1 cellular context compared by ENCODE assay signal in the genomic region with DNA sequence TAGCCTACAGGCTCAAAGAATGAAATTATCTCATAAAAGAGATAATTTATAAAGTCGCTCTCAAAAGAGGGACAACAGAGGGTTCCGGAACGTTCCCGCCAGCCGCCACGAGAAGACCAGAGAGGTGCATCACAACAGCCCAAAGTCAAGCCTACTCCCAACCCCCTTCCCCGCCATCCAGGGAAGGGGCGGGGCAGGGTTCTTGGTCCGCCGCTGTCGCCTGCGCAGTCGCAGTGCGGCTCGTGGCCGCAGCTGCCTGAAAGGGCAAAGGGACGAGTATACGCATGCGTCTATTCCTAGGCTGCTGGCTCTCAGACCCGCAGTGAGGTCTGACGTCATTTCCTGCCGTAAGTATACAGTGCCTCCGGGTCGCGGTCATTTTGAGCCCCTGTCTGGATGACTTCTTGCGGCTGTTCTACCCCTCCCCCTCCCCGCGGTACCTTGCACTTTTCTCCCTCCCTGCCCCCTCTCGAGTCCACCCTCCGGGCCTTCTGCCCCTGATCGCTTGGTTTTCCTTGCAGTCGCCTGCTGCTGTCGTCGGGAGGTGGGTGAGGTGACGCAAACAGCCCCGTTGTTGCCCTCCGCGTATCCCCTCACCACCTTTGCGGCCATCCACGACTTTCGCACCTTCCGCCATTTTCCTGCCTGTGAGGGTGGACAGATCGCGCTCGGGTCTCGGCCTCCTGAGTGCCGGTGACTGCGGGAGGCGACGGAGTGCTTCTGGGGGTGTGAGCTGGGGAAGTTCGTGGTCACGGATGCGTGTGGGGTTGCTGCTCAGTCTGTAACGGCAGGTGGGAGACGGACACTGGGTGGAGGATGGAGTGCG.
TF ChIP-seq lines count a peak whose summit lies in the region.

A gene with protein sequence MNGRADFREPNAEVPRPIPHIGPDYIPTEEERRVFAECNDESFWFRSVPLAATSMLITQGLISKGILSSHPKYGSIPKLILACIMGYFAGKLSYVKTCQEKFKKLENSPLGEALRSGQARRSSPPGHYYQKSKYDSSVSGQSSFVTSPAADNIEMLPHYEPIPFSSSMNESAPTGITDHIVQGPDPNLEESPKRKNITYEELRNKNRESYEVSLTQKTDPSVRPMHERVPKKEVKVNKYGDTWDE (plus strand): TSS at position 383 of the 826 bp plus-strand sequence. CDS start 1,537 bp downstream, outside the sequence.

TF ChIP-seq in K562, 482 proteins besides CTCF, POLR2A, EP300 and RAD21 (continued from another document and continues in another):
- TF ChIP-seq, protein P1, sequence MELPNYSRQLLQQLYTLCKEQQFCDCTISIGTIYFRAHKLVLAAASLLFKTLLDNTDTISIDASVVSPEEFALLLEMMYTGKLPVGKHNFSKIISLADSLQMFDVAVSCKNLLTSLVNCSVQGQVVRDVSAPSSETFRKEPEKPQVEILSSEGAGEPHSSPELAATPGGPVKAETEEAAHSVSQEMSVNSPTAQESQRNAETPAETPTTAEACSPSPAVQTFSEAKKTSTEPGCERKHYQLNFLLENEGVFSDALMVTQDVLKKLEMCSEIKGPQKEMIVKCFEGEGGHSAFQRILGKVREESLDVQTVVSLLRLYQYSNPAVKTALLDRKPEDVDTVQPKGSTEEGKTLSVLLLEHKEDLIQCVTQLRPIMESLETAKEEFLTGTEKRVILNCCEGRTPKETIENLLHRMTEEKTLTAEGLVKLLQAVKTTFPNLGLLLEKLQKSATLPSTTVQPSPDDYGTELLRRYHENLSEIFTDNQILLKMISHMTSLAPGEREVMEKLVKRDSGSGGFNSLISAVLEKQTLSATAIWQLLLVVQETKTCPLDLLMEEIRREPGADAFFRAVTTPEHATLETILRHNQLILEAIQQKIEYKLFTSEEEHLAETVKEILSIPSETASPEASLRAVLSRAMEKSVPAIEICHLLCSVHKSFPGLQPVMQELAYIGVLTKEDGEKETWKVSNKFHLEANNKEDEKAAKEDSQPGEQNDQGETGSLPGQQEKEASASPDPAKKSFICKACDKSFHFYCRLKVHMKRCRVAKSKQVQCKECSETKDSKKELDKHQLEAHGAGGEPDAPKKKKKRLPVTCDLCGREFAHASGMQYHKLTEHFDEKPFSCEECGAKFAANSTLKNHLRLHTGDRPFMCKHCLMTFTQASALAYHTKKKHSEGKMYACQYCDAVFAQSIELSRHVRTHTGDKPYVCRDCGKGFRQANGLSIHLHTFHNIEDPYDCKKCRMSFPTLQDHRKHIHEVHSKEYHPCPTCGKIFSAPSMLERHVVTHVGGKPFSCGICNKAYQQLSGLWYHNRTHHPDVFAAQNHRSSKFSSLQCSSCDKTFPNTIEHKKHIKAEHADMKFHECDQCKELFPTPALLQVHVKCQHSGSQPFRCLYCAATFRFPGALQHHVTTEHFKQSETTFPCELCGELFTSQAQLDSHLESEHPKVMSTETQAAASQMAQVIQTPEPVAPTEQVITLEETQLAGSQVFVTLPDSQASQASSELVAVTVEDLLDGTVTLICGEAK (IDR thresholded peaks at IDR 0.05): peak; percentile 96
- TF ChIP-seq, protein P1 (CRISPR knock-in tag; IDR thresholded peaks at IDR 0.05): no peak
- TF ChIP-seq PHF21A (IDR thresholded peaks at IDR 0.05; ENCODE audit: borderline replicate concordance, low read depth) (peak; percentile 80; the same call in 1 of the 2 replicates), ZNF212 (CRISPR knock-in tag; IDR thresholded peaks at IDR 0.05) (no peak), THRAP3 (IDR thresholded peaks at IDR 0.05; ENCODE audit: borderline replicate concordance) (peak; percentile 61; the same call in 1 of the 2 replicates), RBM39 (optimal IDR thresholded peaks at IDR 0.05; ENCODE audit: low read depth, low read length) (peak; percentile 84), ZNF134 (CRISPR knock-in tag; conservative IDR thresholded peaks at IDR 0.05) (no peak), HLTF (IDR thresholded peaks at IDR 0.05) (peak; percentile 93), SMAD2 (IDR thresholded peaks at IDR 0.05; ENCODE audit: low read depth, low read length) (no peak), ETV5 (CRISPR knock-in tag; IDR thresholded peaks at IDR 0.05; ENCODE audit: low read depth) (no peak), HEY1 (CRISPR knock-in tag; IDR thresholded peaks at IDR 0.05; ENCODE audit: borderline replicate concordance) (no peak), ERF (CRISPR knock-in tag; IDR thresholded peaks at IDR 0.05) (peak; percentile 56; the same call in 1 of the 2 replicates), ATF4 (CRISPR knock-in tag; IDR thresholded peaks at IDR 0.05) (no peak; the same call in 1 of the 2 replicates), VEZF1 (CRISPR knock-in tag; IDR thresholded peaks at IDR 0.05) (peak; percentile 92), RFX5 (IDR thresholded peaks at IDR 0.05; ENCODE audit: low read depth, low read length) (no peak)
- TF ChIP-seq, protein P2, sequence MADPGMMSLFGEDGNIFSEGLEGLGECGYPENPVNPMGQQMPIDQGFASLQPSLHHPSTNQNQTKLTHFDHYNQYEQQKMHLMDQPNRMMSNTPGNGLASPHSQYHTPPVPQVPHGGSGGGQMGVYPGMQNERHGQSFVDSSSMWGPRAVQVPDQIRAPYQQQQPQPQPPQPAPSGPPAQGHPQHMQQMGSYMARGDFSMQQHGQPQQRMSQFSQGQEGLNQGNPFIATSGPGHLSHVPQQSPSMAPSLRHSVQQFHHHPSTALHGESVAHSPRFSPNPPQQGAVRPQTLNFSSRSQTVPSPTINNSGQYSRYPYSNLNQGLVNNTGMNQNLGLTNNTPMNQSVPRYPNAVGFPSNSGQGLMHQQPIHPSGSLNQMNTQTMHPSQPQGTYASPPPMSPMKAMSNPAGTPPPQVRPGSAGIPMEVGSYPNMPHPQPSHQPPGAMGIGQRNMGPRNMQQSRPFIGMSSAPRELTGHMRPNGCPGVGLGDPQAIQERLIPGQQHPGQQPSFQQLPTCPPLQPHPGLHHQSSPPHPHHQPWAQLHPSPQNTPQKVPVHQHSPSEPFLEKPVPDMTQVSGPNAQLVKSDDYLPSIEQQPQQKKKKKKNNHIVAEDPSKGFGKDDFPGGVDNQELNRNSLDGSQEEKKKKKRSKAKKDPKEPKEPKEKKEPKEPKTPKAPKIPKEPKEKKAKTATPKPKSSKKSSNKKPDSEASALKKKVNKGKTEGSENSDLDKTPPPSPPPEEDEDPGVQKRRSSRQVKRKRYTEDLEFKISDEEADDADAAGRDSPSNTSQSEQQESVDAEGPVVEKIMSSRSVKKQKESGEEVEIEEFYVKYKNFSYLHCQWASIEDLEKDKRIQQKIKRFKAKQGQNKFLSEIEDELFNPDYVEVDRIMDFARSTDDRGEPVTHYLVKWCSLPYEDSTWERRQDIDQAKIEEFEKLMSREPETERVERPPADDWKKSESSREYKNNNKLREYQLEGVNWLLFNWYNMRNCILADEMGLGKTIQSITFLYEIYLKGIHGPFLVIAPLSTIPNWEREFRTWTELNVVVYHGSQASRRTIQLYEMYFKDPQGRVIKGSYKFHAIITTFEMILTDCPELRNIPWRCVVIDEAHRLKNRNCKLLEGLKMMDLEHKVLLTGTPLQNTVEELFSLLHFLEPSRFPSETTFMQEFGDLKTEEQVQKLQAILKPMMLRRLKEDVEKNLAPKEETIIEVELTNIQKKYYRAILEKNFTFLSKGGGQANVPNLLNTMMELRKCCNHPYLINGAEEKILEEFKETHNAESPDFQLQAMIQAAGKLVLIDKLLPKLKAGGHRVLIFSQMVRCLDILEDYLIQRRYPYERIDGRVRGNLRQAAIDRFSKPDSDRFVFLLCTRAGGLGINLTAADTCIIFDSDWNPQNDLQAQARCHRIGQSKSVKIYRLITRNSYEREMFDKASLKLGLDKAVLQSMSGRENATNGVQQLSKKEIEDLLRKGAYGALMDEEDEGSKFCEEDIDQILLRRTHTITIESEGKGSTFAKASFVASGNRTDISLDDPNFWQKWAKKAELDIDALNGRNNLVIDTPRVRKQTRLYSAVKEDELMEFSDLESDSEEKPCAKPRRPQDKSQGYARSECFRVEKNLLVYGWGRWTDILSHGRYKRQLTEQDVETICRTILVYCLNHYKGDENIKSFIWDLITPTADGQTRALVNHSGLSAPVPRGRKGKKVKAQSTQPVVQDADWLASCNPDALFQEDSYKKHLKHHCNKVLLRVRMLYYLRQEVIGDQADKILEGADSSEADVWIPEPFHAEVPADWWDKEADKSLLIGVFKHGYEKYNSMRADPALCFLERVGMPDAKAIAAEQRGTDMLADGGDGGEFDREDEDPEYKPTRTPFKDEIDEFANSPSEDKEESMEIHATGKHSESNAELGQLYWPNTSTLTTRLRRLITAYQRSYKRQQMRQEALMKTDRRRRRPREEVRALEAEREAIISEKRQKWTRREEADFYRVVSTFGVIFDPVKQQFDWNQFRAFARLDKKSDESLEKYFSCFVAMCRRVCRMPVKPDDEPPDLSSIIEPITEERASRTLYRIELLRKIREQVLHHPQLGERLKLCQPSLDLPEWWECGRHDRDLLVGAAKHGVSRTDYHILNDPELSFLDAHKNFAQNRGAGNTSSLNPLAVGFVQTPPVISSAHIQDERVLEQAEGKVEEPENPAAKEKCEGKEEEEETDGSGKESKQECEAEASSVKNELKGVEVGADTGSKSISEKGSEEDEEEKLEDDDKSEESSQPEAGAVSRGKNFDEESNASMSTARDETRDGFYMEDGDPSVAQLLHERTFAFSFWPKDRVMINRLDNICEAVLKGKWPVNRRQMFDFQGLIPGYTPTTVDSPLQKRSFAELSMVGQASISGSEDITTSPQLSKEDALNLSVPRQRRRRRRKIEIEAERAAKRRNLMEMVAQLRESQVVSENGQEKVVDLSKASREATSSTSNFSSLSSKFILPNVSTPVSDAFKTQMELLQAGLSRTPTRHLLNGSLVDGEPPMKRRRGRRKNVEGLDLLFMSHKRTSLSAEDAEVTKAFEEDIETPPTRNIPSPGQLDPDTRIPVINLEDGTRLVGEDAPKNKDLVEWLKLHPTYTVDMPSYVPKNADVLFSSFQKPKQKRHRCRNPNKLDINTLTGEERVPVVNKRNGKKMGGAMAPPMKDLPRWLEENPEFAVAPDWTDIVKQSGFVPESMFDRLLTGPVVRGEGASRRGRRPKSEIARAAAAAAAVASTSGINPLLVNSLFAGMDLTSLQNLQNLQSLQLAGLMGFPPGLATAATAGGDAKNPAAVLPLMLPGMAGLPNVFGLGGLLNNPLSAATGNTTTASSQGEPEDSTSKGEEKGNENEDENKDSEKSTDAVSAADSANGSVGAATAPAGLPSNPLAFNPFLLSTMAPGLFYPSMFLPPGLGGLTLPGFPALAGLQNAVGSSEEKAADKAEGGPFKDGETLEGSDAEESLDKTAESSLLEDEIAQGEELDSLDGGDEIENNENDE (IDR thresholded peaks at IDR 0.05; ENCODE audit: low read depth, low read length): no peak
- TF ChIP-seq, protein P3, sequence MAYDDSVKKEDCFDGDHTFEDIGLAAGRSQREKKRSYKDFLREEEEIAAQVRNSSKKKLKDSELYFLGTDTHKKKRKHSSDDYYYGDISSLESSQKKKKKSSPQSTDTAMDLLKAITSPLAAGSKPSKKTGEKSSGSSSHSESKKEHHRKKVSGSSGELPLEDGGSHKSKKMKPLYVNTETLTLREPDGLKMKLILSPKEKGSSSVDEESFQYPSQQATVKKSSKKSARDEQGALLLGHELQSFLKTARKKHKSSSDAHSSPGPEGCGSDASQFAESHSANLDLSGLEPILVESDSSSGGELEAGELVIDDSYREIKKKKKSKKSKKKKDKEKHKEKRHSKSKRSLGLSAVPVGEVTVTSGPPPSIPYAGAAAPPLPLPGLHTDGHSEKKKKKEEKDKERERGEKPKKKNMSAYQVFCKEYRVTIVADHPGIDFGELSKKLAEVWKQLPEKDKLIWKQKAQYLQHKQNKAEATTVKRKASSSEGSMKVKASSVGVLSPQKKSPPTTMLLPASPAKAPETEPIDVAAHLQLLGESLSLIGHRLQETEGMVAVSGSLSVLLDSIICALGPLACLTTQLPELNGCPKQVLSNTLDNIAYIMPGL (CRISPR knock-in tag; IDR thresholded peaks at IDR 0.05): peak; percentile 57; the same call in 1 of the 2 replicates
